Comparison of ENCODE assay signal across 28 cellular contexts in the genomic region with DNA sequence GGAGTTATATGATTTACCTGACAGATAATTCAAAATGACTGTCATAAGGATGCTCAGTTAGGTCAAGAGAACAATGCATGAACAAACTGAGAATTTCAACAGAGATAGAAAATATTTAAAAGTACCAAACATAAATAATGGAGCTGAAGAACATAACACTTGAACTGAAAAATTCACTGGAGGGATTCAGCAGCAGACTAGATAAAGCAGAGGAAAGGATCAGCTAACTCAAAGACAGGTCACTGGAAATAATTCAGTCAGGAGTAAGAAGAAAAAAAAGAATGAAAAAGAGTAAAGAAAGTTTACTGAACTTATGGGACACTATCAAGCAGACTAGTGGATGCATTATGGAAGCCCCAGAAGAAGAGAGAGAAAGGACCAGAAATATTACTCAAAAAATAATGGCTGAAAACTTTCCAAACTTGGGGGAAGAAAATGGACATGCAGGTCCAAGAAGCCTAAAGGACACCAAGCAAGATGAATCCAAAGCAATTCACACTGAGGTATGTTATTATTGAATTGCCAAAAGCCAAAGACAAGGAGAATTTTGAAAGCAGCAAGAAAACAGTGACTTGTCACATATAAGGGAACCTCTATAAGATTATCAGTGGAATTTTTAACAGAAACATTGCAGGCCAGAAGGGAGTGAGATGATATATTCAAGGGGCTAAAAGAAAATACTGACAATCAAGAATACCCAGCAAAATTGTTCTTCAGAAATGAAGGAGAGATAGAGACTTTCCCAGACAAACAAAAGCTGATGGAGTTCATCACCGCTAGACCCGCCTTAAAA.
"Had no signal": no experiment of that assay in that cellular context is flagged by ENCODE, and none has a peak within 500 bp of the region (broad histone marks: within the 10 kb centered on the region; RNA-seq: fewer than 3 reads in every experiment).

No MANE protein-coding gene starts in this region.

- H3K27ac ChIP-seq: neural progenitor cell, ovary, parathyroid adenoma, psoas muscle, skin epidermis, spleen, suprapubic skin, testis, tibial artery, transverse colon, upper lobe of right lung, uterus had no signal

- H3K79me2 ChIP-seq: parathyroid adenoma had no signal

- H3K4me3 ChIP-seq: neural progenitor cell, ovary, psoas muscle, skin epidermis, smooth muscle cell, spleen, suprapubic skin, testis, tibial artery, transverse colon, upper lobe of right lung, uterus had no signal

- H3K4me1 ChIP-seq: parathyroid adenoma, psoas muscle, spleen, suprapubic skin, testis, tibial artery, upper lobe of right lung, uterus had no signal

- H2AFZ ChIP-seq: neural progenitor cell, parathyroid adenoma had no signal

- H3K36me3 ChIP-seq: neural progenitor cell, ovary, spleen, suprapubic skin, tibial artery, transverse colon, upper lobe of right lung, uterus had no signal

- H3K9ac ChIP-seq: neural progenitor cell, parathyroid adenoma had no signal

- H3K27me3 ChIP-seq: neural progenitor cell, ovary, spleen, suprapubic skin, testis, tibial artery, transverse colon, upper lobe of right lung, uterus had no signal

- H3K4me2 ChIP-seq: neural progenitor cell, smooth muscle cell had no signal

- DNase-seq: natural killer cell; occipital lobe; ovary; posterior cingulate gyrus; psoas muscle; right cardiac atrium; spleen; stimulated activated CD4-positive, alpha-beta T cell treated with anti-CD3 and anti-CD28 coated beads, Interleukin-12 subunit alpha, Interleukin-12 subunit beta, amount 100 ng/mL, for 4 hours; stimulated activated CD4-positive, alpha-beta T cell treated with anti-CD3 and anti-CD28 coated beads, Interleukin-1b, Interleukin-23, amount 100 ng/mL, for 48 hours; stimulated activated CD4-positive, alpha-beta T cell treated with anti-CD3 and anti-CD28 coated beads, Interleukin-4, amount 100 ng/mL, for 1 hour; stimulated activated CD4-positive, alpha-beta T cell treated with anti-CD3 and anti-CD28 coated beads, Interleukin-4, amount 100 ng/mL, for 4 hours; stimulated activated CD8-positive, alpha-beta memory T cell treated with anti-CD3 and anti-CD28 coated beads, Interleukin-4, amount 100 ng/mL, for 48 hours; stimulated activated naive CD4-positive, alpha-beta T cell; stimulated activated naive CD8-positive, alpha-beta T cell treated with anti-CD3 and anti-CD28 coated beads, Interleukin-15, amount 100 ng/mL, for 72 hours; stimulated activated naive CD8-positive, alpha-beta T cell treated with anti-CD3 and anti-CD28 coated beads, Interleukin-15, Interleukin-2, amounts not matched to agents 100 U/mL and 50 U/mL, for 24 hours; substantia nigra; testis; tibial artery; transverse colon; upper lobe of right lung; uterus had no signal

- ATAC-seq: natural killer cell; psoas muscle; right cardiac atrium; sciatic nerve; stimulated activated memory B cell treated with anti-CD40 and anti-IgM and Interleukin-4, amounts not matched to agents 10 μg/mL and 1 μg/mL and 100 μg/mL, for 72 hours; stimulated activated naive CD8-positive, alpha-beta T cell treated with anti-CD3 and anti-CD28 coated beads, Interleukin-15, amount 100 ng/mL, for 72 hours; stimulated activated naive CD8-positive, alpha-beta T cell treated with anti-CD3 and anti-CD28 coated beads, Interleukin-15, Interleukin-2, amounts not matched to agents 100 U/mL and 50 U/mL, for 24 hours; upper lobe of right lung had no signal

- H3K9me3 ChIP-seq: ovary, testis had no signal
